1 cellular context compared by ENCODE assay signal in genomic region chr22:21569076-21569427, GRCh38.
TF ChIP-seq lines count a peak whose summit lies in the region.

No MANE protein-coding gene starts in this region.

TF ChIP-seq in K562, 482 proteins besides CTCF, POLR2A, EP300 and RAD21 (continued from another document):
- peak; percentile 0; the same call in 1 of the 2 replicates for TF ChIP-seq STAT6 (CRISPR knock-in tag; IDR thresholded peaks at IDR 0.05)
